In the genomic region with DNA sequence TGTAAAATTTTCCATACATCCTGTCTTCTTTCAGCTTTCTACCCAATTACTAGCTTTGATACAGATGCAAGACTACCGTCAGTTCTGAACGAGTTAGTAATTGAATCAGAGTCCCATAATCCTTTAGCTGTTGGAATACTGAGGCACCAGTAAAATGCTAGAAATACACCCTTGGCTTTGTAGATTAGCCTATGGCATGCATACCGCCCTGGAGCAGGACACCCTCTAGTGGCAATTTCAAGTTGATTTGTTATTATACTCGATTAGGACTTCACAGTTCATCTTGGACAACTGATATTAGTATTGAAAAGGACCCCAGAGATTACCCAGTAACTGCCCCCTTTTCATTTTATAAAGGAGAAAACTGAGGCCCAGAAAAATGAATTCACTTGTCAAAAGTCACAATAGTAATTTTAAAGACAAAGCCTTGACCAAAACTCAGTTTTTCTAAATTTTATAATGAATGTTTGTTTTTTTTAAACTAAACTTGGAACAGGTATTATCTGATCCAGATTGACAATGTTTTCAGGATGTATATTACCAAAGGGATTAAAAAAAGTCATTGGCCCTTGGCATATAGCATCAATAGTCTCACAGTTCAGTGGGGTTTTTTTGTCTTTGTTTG, we compare ENCODE assay signal across 9 cellular contexts. TPM values are rescaled to one million over a fixed set of nuclear protein-coding genes. Genes with fewer than 3 reads are reported as not detected.
DNase-seq lines count a peak whose midpoint lies in the region; ATAC-seq and TF ChIP-seq lines count a peak whose summit lies in the region.
"Had no signal": no experiment of that assay in that cellular context is flagged by ENCODE, and none has a peak within 500 bp of the region (broad histone marks: within the 10 kb centered on the region; RNA-seq: fewer than 3 reads in every experiment).

No MANE protein-coding gene starts in this region.

- TF ChIP-seq CTCF in Peyer's patch (IDR thresholded peaks at IDR 0.05): peak in 4 of 6 experiments; percentile 63 to 86 (median 84)

- H3K4me1 ChIP-seq in Peyer's patch: peaks cover 0 to 1% (median 0%) of the 10 kb centered on the region in 4 donors
- H3K4me1 ChIP-seq in right cardiac atrium (ENCODE audit: control insufficient read depth, insufficient read depth, low read length): peaks cover 11% of the 10 kb centered on the region
- H3K4me1 ChIP-seq in skeletal muscle tissue (ENCODE audit: control insufficient read depth in 3 of 3, insufficient read depth in 3 of 3, low read length in 3 of 3): peaks cover 9 to 24% (median 15%) of the 10 kb centered on the region in 3 donors

- intact Hi-C loops in right cardiac atrium (cut with DNase I): loop anchor here in 3 of 4 donors (5.0 to 10.0 kb wide), 4 partner anchors 73 to 285 kb away; partner anchors contain the start of genes HIPK3 (in 3 of the 3) and CSTF3 (in 1 of the 3)

- H3K9me3 ChIP-seq in Peyer's patch (no peaks in the 10 kb centered on the region), right cardiac atrium (ENCODE audit: control insufficient read depth, low read length) (no peaks in the 10 kb centered on the region), skeletal muscle tissue (ENCODE audit: control insufficient read depth in 3 of 3, low read length in 3 of 3) (no peaks in the 10 kb centered on the region)

- 9% methylated on average over 4 of the region's 4 CpGs for WGBS in right cardiac atrium

- H3K27me3 ChIP-seq in Peyer's patch (no peaks in the 10 kb centered on the region), right cardiac atrium (ENCODE audit: control insufficient read depth, insufficient read depth) (no peaks in the 10 kb centered on the region), skeletal muscle tissue (ENCODE audit: control insufficient read depth in 3 of 3, insufficient read depth in 3 of 3, low read length in 3 of 3) (no peaks in the 10 kb centered on the region)

- H3K27ac ChIP-seq in Peyer's patch: no peak overlapping the region
- H3K27ac ChIP-seq in right cardiac atrium (ENCODE audit: low read length): no peak overlapping the region
- H3K27ac ChIP-seq in skeletal muscle tissue (ENCODE audit: low read depth, low read length): peak overlapping the region; percentile 20

- H3K9ac ChIP-seq in skeletal muscle tissue (ENCODE audit: low read depth in 1 of 3, low read length in 3 of 3): peak overlapping the region in 1 of 3 donors; percentile 40

- H3K36me3 ChIP-seq in Peyer's patch (peaks cover 0 to 3% (median 0%) of the 10 kb centered on the region in 3 donors), skeletal muscle tissue (ENCODE audit: control insufficient read depth in 3 of 3, insufficient read depth in 3 of 3, low read length in 3 of 3) (peaks cover 0 to 3% (median 0%) of the 10 kb centered on the region in 3 donors)

- H3K4me3 ChIP-seq in Peyer's patch (no peak overlapping the region), right cardiac atrium (ENCODE audit: low read length) (no peak overlapping the region), skeletal muscle tissue (ENCODE audit: low read length in 3 of 3) (no peak overlapping the region)

- no peak for TF ChIP-seq POLR2A in Peyer's patch (IDR thresholded peaks at IDR 0.05)

- DNase-seq in AG20443 (ENCODE audit: low spot score) (peak; percentile 56), HuH-7.5 (ENCODE audit: low spot score) (peak; percentile 27), Peyer's patch (peak in 1 of 3 donors; percentile 76), amniotic stem cell (lab: John Stamatoyannopoulos, UW) (peak; percentile 18), right cardiac atrium (peak in 1 of 3 donors; percentile 22)

- ATAC-seq in GM18511 (IDR thresholded peaks at IDR 0.05; ENCODE audit: unreplicated experiment) (peak; percentile 54), right cardiac atrium (peak; percentile 69 to 81), HG02588 (IDR thresholded peaks at IDR 0.05; ENCODE audit: unreplicated experiment) (no peak)

RNA-seq across cellular contexts. Expression of gene KIAA1549L, which starts 46.1 kb away (rescaled TPM):
- under 1 TPM in 1 of 4 donors, not detected in 3; 0.19 TPM for total RNA-seq in Peyer's patch
- total RNA-seq in right cardiac atrium: under 1 TPM; 0.21 to 0.39 (median 0.24) TPM
- polyA plus RNA-seq in right cardiac atrium: 0.07 TPM
- 0.52 TPM for total RNA-seq in skeletal muscle tissue
- polyA plus RNA-seq: IgD-negative memory B cell had no signal
